Comparison of ENCODE assay signal across 2 cellular contexts in the genomic region with DNA sequence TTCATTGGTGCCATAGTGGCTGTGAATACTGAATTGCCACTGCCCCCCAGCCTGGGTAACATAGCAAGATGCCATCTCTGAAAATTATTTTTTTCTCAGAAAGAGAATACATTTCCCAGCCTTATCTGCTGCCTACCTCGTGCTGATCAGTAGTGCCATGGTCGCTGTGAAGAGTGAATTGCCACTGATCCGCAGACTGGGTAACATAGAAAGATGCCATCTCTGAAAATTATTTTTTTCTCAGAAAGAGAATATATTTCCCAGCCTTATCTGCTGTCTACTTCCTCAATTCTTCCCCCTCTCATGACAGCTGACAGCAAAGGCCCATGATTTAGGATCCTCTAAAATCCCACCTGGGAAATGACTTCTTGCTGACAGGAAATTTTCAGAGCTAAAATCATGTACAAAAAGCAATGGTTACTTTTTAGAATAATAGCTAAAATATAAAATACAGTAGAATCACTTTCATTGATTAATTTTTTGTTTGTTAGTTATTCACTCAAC.
A peak's percentile ranks its signal among the peaks of the same experiment; 100 is the strongest.
TF ChIP-seq lines count a peak whose summit lies in the region.

No MANE protein-coding gene starts in this region.

TF ChIP-seq in K562, 482 proteins besides CTCF, POLR2A, EP300 and RAD21 (continued from another document and continues in another):
- TF ChIP-seq ZNF696 (CRISPR knock-in tag; conservative IDR thresholded peaks at IDR 0.05) (no peak), EP400 (IDR thresholded peaks at IDR 0.05) (no peak), GABPB1 (CRISPR knock-in tag; IDR thresholded peaks at IDR 0.05) (no peak), TEAD4 (IDR thresholded peaks at IDR 0.05; ENCODE audit: low read length) (no peak), TEAD4 (CRISPR knock-in tag; IDR thresholded peaks at IDR 0.05; ENCODE audit: borderline replicate concordance) (no peak), ZNF143 (CRISPR knock-in tag; IDR thresholded peaks at IDR 0.05) (no peak), GABPB2 (CRISPR knock-in tag; conservative IDR thresholded peaks at IDR 0.05) (no peak), SMC3 (conservative IDR thresholded peaks at IDR 0.05; ENCODE audit: insufficient read depth, low read depth, low read length) (no peak), ETV6 (IDR thresholded peaks at IDR 0.05; ENCODE audit: borderline replicate concordance in 1 of 2, low read depth in 2 of 2, low read length in 1 of 2) (peak in 1 of 2 experiments; percentile 76; a peak in 1 of 4 replicates), ETV6 (CRISPR knock-in tag; IDR thresholded peaks at IDR 0.05; ENCODE audit: borderline replicate concordance) (no peak), SPI1 (IDR thresholded peaks at IDR 0.05; ENCODE audit: borderline replicate concordance, low read depth, low read length) (0 out of 2 replicates have a peak, but pooled peaks have one; percentile 3), ATF1 (CRISPR knock-in tag; IDR thresholded peaks at IDR 0.05) (no peak), ATF1 (tag; IDR thresholded peaks at IDR 0.05) (0 out of 2 replicates have a peak, but pooled peaks have one; percentile 21), KLF13 (tag; IDR thresholded peaks at IDR 0.05; ENCODE audit: borderline replicate concordance, low read depth) (no peak), NFXL1 (CRISPR knock-in tag; IDR thresholded peaks at IDR 0.05) (no peak), ZNF431 (CRISPR knock-in tag; IDR thresholded peaks at IDR 0.05) (no peak), TARDBP (IDR thresholded peaks at IDR 0.05) (no peak), ZNF311 (CRISPR knock-in tag; IDR thresholded peaks at IDR 0.05) (0 out of 2 replicates have a peak, but pooled peaks have one; percentile 12), ASH1L (IDR thresholded peaks at IDR 0.05; ENCODE audit: borderline replicate concordance, low read depth, partially characterized antibody) (no peak), SMARCA5 (IDR thresholded peaks at IDR 0.05) (no peak), ZNF347 (CRISPR knock-in tag; IDR thresholded peaks at IDR 0.05; ENCODE audit: low read depth) (no peak)
- TF ChIP-seq, protein P1, sequence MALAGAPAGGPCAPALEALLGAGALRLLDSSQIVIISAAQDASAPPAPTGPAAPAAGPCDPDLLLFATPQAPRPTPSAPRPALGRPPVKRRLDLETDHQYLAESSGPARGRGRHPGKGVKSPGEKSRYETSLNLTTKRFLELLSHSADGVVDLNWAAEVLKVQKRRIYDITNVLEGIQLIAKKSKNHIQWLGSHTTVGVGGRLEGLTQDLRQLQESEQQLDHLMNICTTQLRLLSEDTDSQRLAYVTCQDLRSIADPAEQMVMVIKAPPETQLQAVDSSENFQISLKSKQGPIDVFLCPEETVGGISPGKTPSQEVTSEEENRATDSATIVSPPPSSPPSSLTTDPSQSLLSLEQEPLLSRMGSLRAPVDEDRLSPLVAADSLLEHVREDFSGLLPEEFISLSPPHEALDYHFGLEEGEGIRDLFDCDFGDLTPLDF (CRISPR knock-in tag; IDR thresholded peaks at IDR 0.05) = no peak
- TF ChIP-seq, protein P2, sequence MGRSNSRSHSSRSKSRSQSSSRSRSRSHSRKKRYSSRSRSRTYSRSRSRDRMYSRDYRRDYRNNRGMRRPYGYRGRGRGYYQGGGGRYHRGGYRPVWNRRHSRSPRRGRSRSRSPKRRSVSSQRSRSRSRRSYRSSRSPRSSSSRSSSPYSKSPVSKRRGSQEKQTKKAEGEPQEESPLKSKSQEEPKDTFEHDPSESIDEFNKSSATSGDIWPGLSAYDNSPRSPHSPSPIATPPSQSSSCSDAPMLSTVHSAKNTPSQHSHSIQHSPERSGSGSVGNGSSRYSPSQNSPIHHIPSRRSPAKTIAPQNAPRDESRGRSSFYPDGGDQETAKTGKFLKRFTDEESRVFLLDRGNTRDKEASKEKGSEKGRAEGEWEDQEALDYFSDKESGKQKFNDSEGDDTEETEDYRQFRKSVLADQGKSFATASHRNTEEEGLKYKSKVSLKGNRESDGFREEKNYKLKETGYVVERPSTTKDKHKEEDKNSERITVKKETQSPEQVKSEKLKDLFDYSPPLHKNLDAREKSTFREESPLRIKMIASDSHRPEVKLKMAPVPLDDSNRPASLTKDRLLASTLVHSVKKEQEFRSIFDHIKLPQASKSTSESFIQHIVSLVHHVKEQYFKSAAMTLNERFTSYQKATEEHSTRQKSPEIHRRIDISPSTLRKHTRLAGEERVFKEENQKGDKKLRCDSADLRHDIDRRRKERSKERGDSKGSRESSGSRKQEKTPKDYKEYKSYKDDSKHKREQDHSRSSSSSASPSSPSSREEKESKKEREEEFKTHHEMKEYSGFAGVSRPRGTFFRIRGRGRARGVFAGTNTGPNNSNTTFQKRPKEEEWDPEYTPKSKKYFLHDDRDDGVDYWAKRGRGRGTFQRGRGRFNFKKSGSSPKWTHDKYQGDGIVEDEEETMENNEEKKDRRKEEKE (IDR thresholded peaks at IDR 0.05; ENCODE audit: borderline replicate concordance in 1 of 2, control insufficient read depth in 1 of 2, low read depth in 2 of 2, low read length in 1 of 2) = no peak
- TF ChIP-seq, protein P3, sequence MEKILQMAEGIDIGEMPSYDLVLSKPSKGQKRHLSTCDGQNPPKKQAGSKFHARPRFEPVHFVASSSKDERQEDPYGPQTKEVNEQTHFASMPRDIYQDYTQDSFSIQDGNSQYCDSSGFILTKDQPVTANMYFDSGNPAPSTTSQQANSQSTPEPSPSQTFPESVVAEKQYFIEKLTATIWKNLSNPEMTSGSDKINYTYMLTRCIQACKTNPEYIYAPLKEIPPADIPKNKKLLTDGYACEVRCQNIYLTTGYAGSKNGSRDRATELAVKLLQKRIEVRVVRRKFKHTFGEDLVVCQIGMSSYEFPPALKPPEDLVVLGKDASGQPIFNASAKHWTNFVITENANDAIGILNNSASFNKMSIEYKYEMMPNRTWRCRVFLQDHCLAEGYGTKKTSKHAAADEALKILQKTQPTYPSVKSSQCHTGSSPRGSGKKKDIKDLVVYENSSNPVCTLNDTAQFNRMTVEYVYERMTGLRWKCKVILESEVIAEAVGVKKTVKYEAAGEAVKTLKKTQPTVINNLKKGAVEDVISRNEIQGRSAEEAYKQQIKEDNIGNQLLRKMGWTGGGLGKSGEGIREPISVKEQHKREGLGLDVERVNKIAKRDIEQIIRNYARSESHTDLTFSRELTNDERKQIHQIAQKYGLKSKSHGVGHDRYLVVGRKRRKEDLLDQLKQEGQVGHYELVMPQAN (IDR thresholded peaks at IDR 0.05; ENCODE audit: borderline replicate concordance) = no peak
- TF ChIP-seq, protein P4, sequence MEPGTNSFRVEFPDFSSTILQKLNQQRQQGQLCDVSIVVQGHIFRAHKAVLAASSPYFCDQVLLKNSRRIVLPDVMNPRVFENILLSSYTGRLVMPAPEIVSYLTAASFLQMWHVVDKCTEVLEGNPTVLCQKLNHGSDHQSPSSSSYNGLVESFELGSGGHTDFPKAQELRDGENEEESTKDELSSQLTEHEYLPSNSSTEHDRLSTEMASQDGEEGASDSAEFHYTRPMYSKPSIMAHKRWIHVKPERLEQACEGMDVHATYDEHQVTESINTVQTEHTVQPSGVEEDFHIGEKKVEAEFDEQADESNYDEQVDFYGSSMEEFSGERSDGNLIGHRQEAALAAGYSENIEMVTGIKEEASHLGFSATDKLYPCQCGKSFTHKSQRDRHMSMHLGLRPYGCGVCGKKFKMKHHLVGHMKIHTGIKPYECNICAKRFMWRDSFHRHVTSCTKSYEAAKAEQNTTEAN (CRISPR knock-in tag; IDR thresholded peaks at IDR 0.05) = no peak

TF ChIP-seq in GM23338, 12 proteins besides CTCF, POLR2A, EP300 and RAD21 (continued from another document):
- TF ChIP-seq, protein P5, sequence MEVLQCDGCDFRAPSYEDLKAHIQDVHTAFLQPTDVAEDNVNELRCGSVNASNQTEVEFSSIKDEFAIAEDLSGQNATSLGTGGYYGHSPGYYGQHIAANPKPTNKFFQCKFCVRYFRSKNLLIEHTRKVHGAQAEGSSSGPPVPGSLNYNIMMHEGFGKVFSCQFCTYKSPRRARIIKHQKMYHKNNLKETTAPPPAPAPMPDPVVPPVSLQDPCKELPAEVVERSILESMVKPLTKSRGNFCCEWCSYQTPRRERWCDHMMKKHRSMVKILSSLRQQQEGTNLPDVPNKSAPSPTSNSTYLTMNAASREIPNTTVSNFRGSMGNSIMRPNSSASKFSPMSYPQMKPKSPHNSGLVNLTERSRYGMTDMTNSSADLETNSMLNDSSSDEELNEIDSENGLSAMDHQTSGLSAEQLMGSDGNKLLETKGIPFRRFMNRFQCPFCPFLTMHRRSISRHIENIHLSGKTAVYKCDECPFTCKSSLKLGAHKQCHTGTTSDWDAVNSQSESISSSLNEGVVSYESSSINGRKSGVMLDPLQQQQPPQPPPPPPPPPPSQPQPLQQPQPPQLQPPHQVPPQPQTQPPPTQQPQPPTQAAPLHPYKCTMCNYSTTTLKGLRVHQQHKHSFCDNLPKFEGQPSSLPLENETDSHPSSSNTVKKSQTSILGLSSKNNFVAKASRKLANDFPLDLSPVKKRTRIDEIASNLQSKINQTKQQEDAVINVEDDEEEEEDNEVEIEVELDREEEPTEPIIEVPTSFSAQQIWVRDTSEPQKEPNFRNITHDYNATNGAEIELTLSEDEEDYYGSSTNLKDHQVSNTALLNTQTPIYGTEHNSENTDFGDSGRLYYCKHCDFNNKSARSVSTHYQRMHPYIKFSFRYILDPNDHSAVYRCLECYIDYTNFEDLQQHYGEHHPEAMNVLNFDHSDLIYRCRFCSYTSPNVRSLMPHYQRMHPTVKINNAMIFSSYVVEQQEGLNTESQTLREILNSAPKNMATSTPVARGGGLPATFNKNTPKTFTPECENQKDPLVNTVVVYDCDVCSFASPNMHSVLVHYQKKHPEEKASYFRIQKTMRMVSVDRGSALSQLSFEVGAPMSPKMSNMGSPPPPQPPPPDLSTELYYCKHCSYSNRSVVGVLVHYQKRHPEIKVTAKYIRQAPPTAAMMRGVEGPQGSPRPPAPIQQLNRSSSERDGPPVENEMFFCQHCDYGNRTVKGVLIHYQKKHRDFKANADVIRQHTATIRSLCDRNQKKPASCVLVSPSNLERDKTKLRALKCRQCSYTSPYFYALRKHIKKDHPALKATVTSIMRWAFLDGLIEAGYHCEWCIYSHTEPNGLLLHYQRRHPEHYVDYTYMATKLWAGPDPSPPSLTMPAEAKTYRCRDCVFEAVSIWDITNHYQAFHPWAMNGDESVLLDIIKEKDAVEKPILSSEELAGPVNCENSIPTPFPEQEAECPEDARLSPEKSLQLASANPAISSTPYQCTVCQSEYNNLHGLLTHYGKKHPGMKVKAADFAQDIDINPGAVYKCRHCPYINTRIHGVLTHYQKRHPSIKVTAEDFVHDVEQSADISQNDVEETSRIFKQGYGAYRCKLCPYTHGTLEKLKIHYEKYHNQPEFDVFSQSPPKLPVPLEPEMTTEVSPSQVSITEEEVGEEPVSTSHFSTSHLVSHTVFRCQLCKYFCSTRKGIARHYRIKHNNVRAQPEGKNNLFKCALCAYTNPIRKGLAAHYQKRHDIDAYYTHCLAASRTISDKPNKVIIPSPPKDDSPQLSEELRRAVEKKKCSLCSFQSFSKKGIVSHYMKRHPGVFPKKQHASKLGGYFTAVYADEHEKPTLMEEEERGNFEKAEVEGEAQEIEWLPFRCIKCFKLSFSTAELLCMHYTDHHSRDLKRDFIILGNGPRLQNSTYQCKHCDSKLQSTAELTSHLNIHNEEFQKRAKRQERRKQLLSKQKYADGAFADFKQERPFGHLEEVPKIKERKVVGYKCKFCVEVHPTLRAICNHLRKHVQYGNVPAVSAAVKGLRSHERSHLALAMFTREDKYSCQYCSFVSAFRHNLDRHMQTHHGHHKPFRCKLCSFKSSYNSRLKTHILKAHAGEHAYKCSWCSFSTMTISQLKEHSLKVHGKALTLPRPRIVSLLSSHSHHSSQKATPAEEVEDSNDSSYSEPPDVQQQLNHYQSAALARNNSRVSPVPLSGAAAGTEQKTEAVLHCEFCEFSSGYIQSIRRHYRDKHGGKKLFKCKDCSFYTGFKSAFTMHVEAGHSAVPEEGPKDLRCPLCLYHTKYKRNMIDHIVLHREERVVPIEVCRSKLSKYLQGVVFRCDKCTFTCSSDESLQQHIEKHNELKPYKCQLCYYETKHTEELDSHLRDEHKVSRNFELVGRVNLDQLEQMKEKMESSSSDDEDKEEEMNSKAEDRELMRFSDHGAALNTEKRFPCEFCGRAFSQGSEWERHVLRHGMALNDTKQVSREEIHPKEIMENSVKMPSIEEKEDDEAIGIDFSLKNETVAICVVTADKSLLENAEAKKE (CRISPR knock-in tag; IDR thresholded peaks at IDR 0.05) = no peak
- TF ChIP-seq NANOG (IDR thresholded peaks at IDR 0.05; ENCODE audit: borderline replicate concordance) (no peak), POLR2AphosphoS5 (IDR thresholded peaks at IDR 0.05; ENCODE audit: low read depth) (no peak), EZH2phosphoT487 (IDR thresholded peaks at IDR 0.05; ENCODE audit: unreplicated experiment) (no peak), EZH2 (IDR thresholded peaks at IDR 0.05; ENCODE audit: low read depth, unreplicated experiment) (no peak), ZNF331 (CRISPR knock-in tag; IDR thresholded peaks at IDR 0.05; ENCODE audit: low read depth) (no peak), STAT1 (IDR thresholded peaks at IDR 0.05; ENCODE audit: unreplicated experiment) (no peak)
- TF ChIP-seq, protein P6, sequence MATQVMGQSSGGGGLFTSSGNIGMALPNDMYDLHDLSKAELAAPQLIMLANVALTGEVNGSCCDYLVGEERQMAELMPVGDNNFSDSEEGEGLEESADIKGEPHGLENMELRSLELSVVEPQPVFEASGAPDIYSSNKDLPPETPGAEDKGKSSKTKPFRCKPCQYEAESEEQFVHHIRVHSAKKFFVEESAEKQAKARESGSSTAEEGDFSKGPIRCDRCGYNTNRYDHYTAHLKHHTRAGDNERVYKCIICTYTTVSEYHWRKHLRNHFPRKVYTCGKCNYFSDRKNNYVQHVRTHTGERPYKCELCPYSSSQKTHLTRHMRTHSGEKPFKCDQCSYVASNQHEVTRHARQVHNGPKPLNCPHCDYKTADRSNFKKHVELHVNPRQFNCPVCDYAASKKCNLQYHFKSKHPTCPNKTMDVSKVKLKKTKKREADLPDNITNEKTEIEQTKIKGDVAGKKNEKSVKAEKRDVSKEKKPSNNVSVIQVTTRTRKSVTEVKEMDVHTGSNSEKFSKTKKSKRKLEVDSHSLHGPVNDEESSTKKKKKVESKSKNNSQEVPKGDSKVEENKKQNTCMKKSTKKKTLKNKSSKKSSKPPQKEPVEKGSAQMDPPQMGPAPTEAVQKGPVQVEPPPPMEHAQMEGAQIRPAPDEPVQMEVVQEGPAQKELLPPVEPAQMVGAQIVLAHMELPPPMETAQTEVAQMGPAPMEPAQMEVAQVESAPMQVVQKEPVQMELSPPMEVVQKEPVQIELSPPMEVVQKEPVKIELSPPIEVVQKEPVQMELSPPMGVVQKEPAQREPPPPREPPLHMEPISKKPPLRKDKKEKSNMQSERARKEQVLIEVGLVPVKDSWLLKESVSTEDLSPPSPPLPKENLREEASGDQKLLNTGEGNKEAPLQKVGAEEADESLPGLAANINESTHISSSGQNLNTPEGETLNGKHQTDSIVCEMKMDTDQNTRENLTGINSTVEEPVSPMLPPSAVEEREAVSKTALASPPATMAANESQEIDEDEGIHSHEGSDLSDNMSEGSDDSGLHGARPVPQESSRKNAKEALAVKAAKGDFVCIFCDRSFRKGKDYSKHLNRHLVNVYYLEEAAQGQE (IDR thresholded peaks at IDR 0.05; ENCODE audit: unreplicated experiment) = no peak
